ENCODE assay signal across 18 cellular contexts in the genomic region with DNA sequence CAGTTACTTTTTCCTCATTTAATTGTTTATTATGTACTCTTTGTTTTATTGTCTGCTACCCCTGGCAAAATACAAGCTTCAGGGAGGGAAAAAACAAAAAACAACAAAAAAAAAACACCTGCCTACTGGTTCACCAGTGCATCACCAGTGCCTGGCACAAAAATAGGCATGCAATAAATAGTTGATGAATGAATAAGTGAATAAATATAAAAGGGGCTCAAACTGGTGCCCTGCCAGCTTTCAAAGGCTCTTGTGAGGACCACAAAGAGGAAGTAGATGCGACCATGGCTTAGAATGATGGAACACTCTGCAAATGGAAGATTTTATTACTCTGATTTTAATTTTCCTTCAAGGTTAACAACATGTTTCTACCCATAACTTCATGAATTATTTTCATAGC.
DNase-seq lines count a peak whose midpoint lies in the region; ATAC-seq, FAIRE-seq and TF ChIP-seq lines count a peak whose summit lies in the region.
"Had no signal": no experiment of that assay in that cellular context is flagged by ENCODE, and none has a peak within 500 bp of the region (broad histone marks: within the 10 kb centered on the region; RNA-seq: fewer than 3 reads in every experiment).

No MANE protein-coding gene starts in this region.

- no peaks in the 10 kb centered on the region for H3K4me1 ChIP-seq in suprapubic skin
- no peaks in the 10 kb centered on the region for H3K4me1 ChIP-seq in pancreas

- H3K27me3 ChIP-seq in suprapubic skin (no peaks in the 10 kb centered on the region), pancreas (no peaks in the 10 kb centered on the region)
- H3K27me3 ChIP-seq: BLaER1, stomach had no signal

- H3K9me3 ChIP-seq in suprapubic skin (no peaks in the 10 kb centered on the region), pancreas (no peaks in the 10 kb centered on the region)
- H3K9me3 ChIP-seq: BLaER1, stomach had no signal

- no peak overlapping the region for H3K4me3 ChIP-seq in fibroblast of mammary gland (ENCODE audit: control insufficient read depth, low read depth, low read length)
- no peak overlapping the region for H3K4me3 ChIP-seq in suprapubic skin
- no peak overlapping the region for H3K4me3 ChIP-seq in pancreas
- H3K4me3 ChIP-seq: BLaER1, stomach had no signal

- intact Hi-C loops in pancreas (cut with DNase I) = no loop called here

- no peak for TF ChIP-seq EP300 in suprapubic skin (IDR thresholded peaks at IDR 0.05)

- peak overlapping the region; percentile 27 for H3K27ac ChIP-seq in suprapubic skin
- H3K27ac ChIP-seq in pancreas = no peak overlapping the region
- H3K27ac ChIP-seq: BLaER1 had no signal

- 64% methylated on average over 1 of the region's 1 CpG for WGBS in suprapubic skin
- WGBS in pancreas, 2 donors = 47 to 61% methylated on average over 1 of the region's 1 CpG

- ATAC-seq in GM21367 (IDR thresholded peaks at IDR 0.05; ENCODE audit: unreplicated experiment) = no peak
- no peak for ATAC-seq in pancreas
- ATAC-seq: activated CD8-positive, alpha-beta memory T cell treated with anti-CD3 and anti-CD28 coated beads, Interleukin-2, amount 10 ng/mL, durations not matched to agents 7 days and 5 days; left lobe of liver; naive thymus-derived CD8-positive, alpha-beta T cell had no signal

- TF ChIP-seq CTCF in fibroblast of mammary gland (conservative IDR thresholded peaks at IDR 0.05; ENCODE audit: control insufficient read depth, insufficient read depth, low read depth, low read length) = no peak
- no peak for TF ChIP-seq CTCF in suprapubic skin (IDR thresholded peaks at IDR 0.05)
- TF ChIP-seq CTCF in pancreas (IDR thresholded peaks at IDR 0.05) = no peak

- no peak for FAIRE-seq in RCC 7860 (lab: Jason Lieb, UNC)
- no peak for FAIRE-seq in pancreas (lab: Jason Lieb, UNC)
- FAIRE-seq: GM18507 had no signal

- no peaks in the 10 kb centered on the region for H3K36me3 ChIP-seq in suprapubic skin
- H3K36me3 ChIP-seq in pancreas = no peaks in the 10 kb centered on the region
- H3K36me3 ChIP-seq: BLaER1, stomach had no signal

- DNase-seq in HT1080 (ENCODE audit: low read depth) (peak; percentile 58), RCC 7860 (ENCODE audit: low spot score) (peak; percentile 50), fibroblast of mammary gland (ENCODE audit: low read depth) (peak; percentile 30), suprapubic skin (ENCODE audit: low spot score in 2 of 2) (no peak), pancreas (no peak)
- no peak for DNase-seq in stimulated activated CD4-positive, alpha-beta T cell treated with anti-CD3 and anti-CD28 coated beads, Interleukin-4, amount 100 ng/mL, for 1 hour
- DNase-seq: activated CD4-positive, CD25-positive, alpha-beta regulatory T cell; activated CD8-positive, alpha-beta memory T cell treated with anti-CD3 and anti-CD28 coated beads, Interleukin-2, amount 10 ng/mL, durations not matched to agents 7 days and 5 days; activated gamma-delta T cell; DMS 273 treated with DMSO at 0.1 percent for 48 hours; naive thymus-derived CD8-positive, alpha-beta T cell; NCI-H1694 treated with DMSO at 0.1 percent for 48 hours; NCI-H524 treated with DMSO at 0.1 percent for 48 hours; stomach had no signal

- no peak for TF ChIP-seq POLR2A in suprapubic skin (IDR thresholded peaks at IDR 0.05)

Comparison
In these comparisons a context has a peak if more than half of its experiments do, and no peak if none do; other contexts are left out.
1. DNase-seq: peak in HT1080 (single experiment), RCC 7860 (single experiment) and fibroblast of mammary gland (single experiment); none in suprapubic skin (0 of 2), stimulated activated CD4-positive, alpha-beta T cell treated with anti-CD3 and anti-CD28 coated beads, Interleukin-4, amount 100 ng/mL, for 1 hour (single experiment) and pancreas (0 of 6).